Comparison of ENCODE assay signal across 9 cellular contexts in the genomic region with DNA sequence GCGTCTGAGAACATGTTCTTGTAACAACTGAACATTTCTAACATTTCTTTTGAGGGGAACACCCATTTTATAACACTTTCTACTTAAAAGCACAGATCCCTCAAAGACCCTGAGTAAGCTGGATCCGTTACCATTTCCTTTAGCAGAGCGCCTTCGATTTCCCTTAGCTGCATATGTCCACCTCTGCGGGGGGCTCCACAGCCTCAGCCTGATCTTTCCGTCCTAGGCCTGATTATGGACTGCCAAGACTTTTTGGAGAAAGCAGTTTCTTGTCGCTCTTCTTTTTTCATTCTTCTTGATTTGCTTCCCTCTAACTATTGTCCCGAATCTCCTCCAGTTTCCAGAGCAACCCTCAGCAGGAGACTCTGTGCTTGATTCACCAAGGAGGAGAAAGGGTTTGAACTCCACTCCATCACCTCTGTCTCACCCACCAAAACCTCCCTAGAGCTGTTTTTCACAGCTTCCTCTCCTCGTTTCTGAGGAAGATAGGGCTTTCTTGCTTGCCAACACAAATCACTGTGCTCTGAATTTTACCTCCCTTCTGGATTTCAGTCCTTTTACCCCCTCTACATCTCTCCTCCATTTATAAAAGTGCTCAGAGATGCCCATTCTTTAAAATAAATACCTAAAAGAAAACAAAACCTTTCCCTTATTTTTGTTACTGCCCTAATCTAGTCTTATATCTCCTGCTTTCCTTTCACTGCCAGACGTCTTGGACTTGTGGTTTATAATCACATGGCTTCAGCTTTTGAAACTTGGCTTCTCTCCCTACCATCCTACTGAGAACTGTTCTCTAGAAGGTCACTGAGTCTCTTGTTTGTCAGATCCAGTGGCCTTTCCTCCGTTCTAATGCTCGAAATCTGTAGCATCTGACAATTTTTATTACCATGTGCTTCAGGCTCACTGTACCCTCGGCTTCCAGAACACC. TPM values are rescaled to one million over a fixed set of nuclear protein-coding genes. Genes with fewer than 3 reads are reported as not detected.
DNase-seq lines count a peak whose midpoint lies in the region; FAIRE-seq and TF ChIP-seq lines count a peak whose summit lies in the region.
"Had no signal": no experiment of that assay in that cellular context is flagged by ENCODE, and none has a peak within 500 bp of the region (broad histone marks: within the 10 kb centered on the region; RNA-seq: fewer than 3 reads in every experiment).

No MANE protein-coding gene starts in this region.

- H3K27ac Mint-ChIP-seq in CD8-positive, alpha-beta memory T cell = no peak overlapping the region

- TF ChIP-seq CTCF in tibial nerve (IDR thresholded peaks at IDR 0.05) = no peak

- H3K9me3 ChIP-seq in tibial nerve = no peaks in the 10 kb centered on the region
- no peaks in the 10 kb centered on the region for H3K9me3 ChIP-seq in CD8-positive, alpha-beta memory T cell (ENCODE audit: low read length)

- no peak for FAIRE-seq in HTR-8/SVneo (lab: Jason Lieb, UNC)

- no peak for TF ChIP-seq POLR2A in tibial nerve (IDR thresholded peaks at IDR 0.05)

- no peaks in the 10 kb centered on the region for H3K27me3 ChIP-seq in tibial nerve
- H3K27me3 ChIP-seq in CD8-positive, alpha-beta memory T cell (ENCODE audit: insufficient read depth, low read length, poor library complexity, severe bottlenecking) = no peaks in the 10 kb centered on the region

- POLR2A ChIA-PET in CD8-positive, alpha-beta memory T cell (lab: Charles Lee) = no interaction called here

- WGBS in tibial nerve, 2 donors = 45% methylated on average over 13 of the region's 13 CpGs

- CTCF ChIA-PET in CD8-positive, alpha-beta memory T cell (lab: Charles Lee) = interaction anchor here (0.6 kb wide), 1 partner anchor 16 kb away, joined by 3 read pairs; no protein-coding TSS in a partner anchor

- peaks cover 0 to 2% (median 0%) of the 10 kb centered on the region in 5 donors for H3K9me3 Mint-ChIP-seq in CD8-positive, alpha-beta memory T cell

- H3K4me3 Mint-ChIP-seq in CD8-positive, alpha-beta memory T cell = no peak overlapping the region

- H3K4me1 Mint-ChIP-seq in CD8-positive, alpha-beta memory T cell = peaks cover 7 to 15% (median 10%) of the 10 kb centered on the region in 3 donors

- H3K36me3 ChIP-seq in tibial nerve = no peaks in the 10 kb centered on the region
- H3K36me3 ChIP-seq in CD8-positive, alpha-beta memory T cell (ENCODE audit: insufficient read depth, low read length) = no peaks in the 10 kb centered on the region
- H3K36me3 ChIP-seq: WERI-Rb-1 had no signal

- no peak overlapping the region for H3K4me3 ChIP-seq in tibial nerve
- no peak overlapping the region for H3K4me3 ChIP-seq in CD8-positive, alpha-beta memory T cell (ENCODE audit: low read length)

- peak in 1 of 2 donors; percentile 73 for TF ChIP-seq EP300 in tibial nerve (IDR thresholded peaks at IDR 0.05)

- H3K27ac ChIP-seq in caudate nucleus (ENCODE audit: low read depth, low read length) (peak overlapping the region; percentile 74), tibial nerve (peak overlapping the region; percentile 28 to 93 (median 70))
- no peak overlapping the region for H3K27ac ChIP-seq in CD8-positive, alpha-beta memory T cell (ENCODE audit: low read depth, low read length)
- H3K27ac ChIP-seq: WERI-Rb-1 had no signal

- peak; percentile 58 to 61 for DNase-seq in Kasumi-1 (lab: John Stamatoyannopoulos, UW)
- peak in 2 of 61 donors; percentile 6 to 61 for DNase-seq in caudate nucleus (lab: John Stamatoyannopoulos, UW)
- peak; percentile 84 for DNase-seq in medulla oblongata (ENCODE audit: extremely low spot score)
- peak in 1 of 2 donors; percentile 38 for DNase-seq in tibial nerve (ENCODE audit: low spot score in 2 of 2)
- DNase-seq in HTR-8/SVneo (ENCODE audit: insufficient read length, low spot score) = no peak
- no peak for DNase-seq in mucosa of gallbladder (ENCODE audit: low spot score)
- no peak for DNase-seq in CD8-positive, alpha-beta memory T cell
- DNase-seq: NCI-H1436 treated with DMSO at 0.1 percent for 48 hours, WERI-Rb-1 had no signal

- peaks cover 0 to 32% (median 17%) of the 10 kb centered on the region in 4 donors for H3K4me1 ChIP-seq in tibial nerve
- H3K4me1 ChIP-seq in CD8-positive, alpha-beta memory T cell (ENCODE audit: insufficient read depth, low read length) = peaks cover 7% of the 10 kb centered on the region

- peaks cover 9 to 10% of the 10 kb centered on the region in 2 donors for H3K27me3 Mint-ChIP-seq in CD8-positive, alpha-beta memory T cell

- H3K36me3 Mint-ChIP-seq in CD8-positive, alpha-beta memory T cell = peaks cover 0 to 4% (median 0%) of the 10 kb centered on the region in 3 donors

RNA-seq across cellular contexts. Expression of gene ZRANB1, which starts 30.5 kb away (rescaled TPM):
- total RNA-seq in tibial nerve = 10 to 100 TPM; 22.2 to 33.5 (median 24.2) TPM
- 17.7 TPM for total RNA-seq in mucosa of gallbladder
- 10 to 100 TPM; 16.7 to 16.9 TPM for total RNA-seq in CD8-positive, alpha-beta memory T cell
- 11.8 TPM for polyA plus RNA-seq in CD8-positive, alpha-beta memory T cell

Comparison
In these comparisons a context has a peak if more than half of its experiments do, and no peak if none do; other contexts are left out.
1. DNase-seq: peak in Kasumi-1 (2 of 2) and medulla oblongata (single experiment); none in HTR-8/SVneo (single experiment), mucosa of gallbladder (single experiment) and CD8-positive, alpha-beta memory T cell (0 of 5).